17 cellular contexts compared by ENCODE assay signal in genomic region chr6:158778005-158778527, GRCh38. TPM values are rescaled to one million over a fixed set of nuclear protein-coding genes. Genes with fewer than 3 reads are reported as not detected.
DNase-seq lines count a peak whose midpoint lies in the region; ATAC-seq and TF ChIP-seq lines count a peak whose summit lies in the region.
"Had no signal": no experiment of that assay in that cellular context is flagged by ENCODE, and none has a peak within 500 bp of the region (broad histone marks: within the 10 kb centered on the region; RNA-seq: fewer than 3 reads in every experiment).

No MANE protein-coding gene starts in this region.

- H4K20me1 ChIP-seq in HCT116 (ENCODE audit: insufficient read depth) (peaks cover 61% of the 10 kb centered on the region; the same call in 1 of the 2 replicates), hepatocyte (ENCODE audit: insufficient read depth, poor library complexity, severe bottlenecking) (peaks cover 27% of the 10 kb centered on the region)

- peaks cover 26% of the 10 kb centered on the region for H3K36me3 Mint-ChIP-seq in activated naive CD4-positive, alpha-beta T cell treated with anti-CD3 and anti-CD28 coated beads, Interleukin-2, amount 50 U/mL, for 24 hours
- H3K36me3 Mint-ChIP-seq in stimulated activated effector memory CD8-positive, alpha-beta T cell treated with anti-CD3 and anti-CD28 coated beads, Interleukin-12 subunit alpha, Interleukin-12 subunit beta, amount 100 ng/mL, for 72 hours: peaks cover 100% of the 10 kb centered on the region

- H3K27me3 Mint-ChIP-seq in activated naive CD4-positive, alpha-beta T cell treated with anti-CD3 and anti-CD28 coated beads, Interleukin-2, amount 50 U/mL, for 24 hours: no peaks in the 10 kb centered on the region

- POLR2A ChIA-PET in HCT116 (lab: Charles Lee): no interaction called here

- H3K9me3 ChIP-seq in HCT116 (ENCODE audit: control insufficient read depth in 1 of 2, insufficient read depth in 1 of 2, low read depth in 1 of 2, low read length in 2 of 2): no peaks in the 10 kb centered on the region
- no peaks in the 10 kb centered on the region for H3K9me3 ChIP-seq in hepatocyte (ENCODE audit: low read depth)

- peak overlapping the region; percentile 30 for H3K27ac Mint-ChIP-seq in activated naive CD4-positive, alpha-beta T cell treated with anti-CD3 and anti-CD28 coated beads, Interleukin-2, amount 50 U/mL, for 24 hours
- peak overlapping the region; percentile 66 for H3K27ac Mint-ChIP-seq in stimulated activated effector memory CD8-positive, alpha-beta T cell treated with anti-CD3 and anti-CD28 coated beads, Interleukin-12 subunit alpha, Interleukin-12 subunit beta, amount 100 ng/mL, for 72 hours

- H3K4me2 ChIP-seq in HCT116 (ENCODE audit: low read length) (no peak overlapping the region), hepatocyte (no peak overlapping the region)

- H3K4me3 ChIP-seq in HCT116 (replicated peaks in 1 of 2; ENCODE audit: low read depth in 1 of 2, low read length in 2 of 2) (no peak overlapping the region), hepatocyte (no peak overlapping the region)

- DNase-seq in activated naive CD4-positive, alpha-beta T cell treated with Interleukin-2 at 50 U/mL for 16 hours: no peak
- no peak for DNase-seq in HCT116 (ENCODE audit: low read depth, low spot score)
- no peak for DNase-seq in hepatocyte (ENCODE audit: low spot score)
- no peak for DNase-seq in stimulated activated effector memory CD8-positive, alpha-beta T cell treated with anti-CD3 and anti-CD28 coated beads, Interleukin-12 subunit alpha, Interleukin-12 subunit beta, amount 100 ng/mL, for 72 hours (ENCODE audit: low spot score in 2 of 2)
- no peak for DNase-seq in T-helper 9 cell
- DNase-seq: GDM1, H7, NCI-H1436 treated with DMSO at 0.1 percent for 48 hours, NCI-H526, RPMI8226, T1000 had no signal

- 94% methylated on average over 6 of the region's 6 CpGs for WGBS in hepatocyte (ENCODE audit: low lambda C conversion rate, missing lambda C conversion rate)

- H3K4me3 Mint-ChIP-seq in activated naive CD4-positive, alpha-beta T cell treated with anti-CD3 and anti-CD28 coated beads, Interleukin-2, amount 50 U/mL, for 24 hours: no peak overlapping the region
- no peak overlapping the region for H3K4me3 Mint-ChIP-seq in stimulated activated effector memory CD8-positive, alpha-beta T cell treated with anti-CD3 and anti-CD28 coated beads, Interleukin-12 subunit alpha, Interleukin-12 subunit beta, amount 100 ng/mL, for 72 hours

- H3K9ac ChIP-seq in HCT116 (ENCODE audit: low read length): no peak overlapping the region

- peaks cover 47 to 98% of the 10 kb centered on the region in 2 experiments for H3K4me1 ChIP-seq in HCT116 (ENCODE audit: control insufficient read depth in 1 of 2, insufficient read depth in 2 of 2, low read length in 2 of 2)
- H3K4me1 ChIP-seq in hepatocyte (ENCODE audit: insufficient read depth): peaks cover 27% of the 10 kb centered on the region

- H3K4me1 Mint-ChIP-seq in activated naive CD4-positive, alpha-beta T cell treated with anti-CD3 and anti-CD28 coated beads, Interleukin-2, amount 50 U/mL, for 24 hours: peaks cover 35% of the 10 kb centered on the region
- H3K4me1 Mint-ChIP-seq in stimulated activated effector memory CD8-positive, alpha-beta T cell treated with anti-CD3 and anti-CD28 coated beads, Interleukin-12 subunit alpha, Interleukin-12 subunit beta, amount 100 ng/mL, for 72 hours: peaks cover 58% of the 10 kb centered on the region

- TF ChIP-seq CTCF in HCT116 (IDR thresholded peaks at IDR 0.05 in 2 of 3, conservative IDR thresholded peaks at IDR 0.05 in 1 of 3; ENCODE audit: borderline replicate concordance in 1 of 3, insufficient read depth in 1 of 3, low read depth in 2 of 3, low read length in 2 of 3) (no peak), hepatocyte (IDR thresholded peaks at IDR 0.05; ENCODE audit: poor library complexity) (no peak)

- H3K36me3 ChIP-seq in HCT116 (ENCODE audit: control insufficient read depth in 1 of 2, insufficient read depth in 2 of 2, low read length in 2 of 2): peaks cover 59 to 95% of the 10 kb centered on the region in 2 experiments
- H3K36me3 ChIP-seq in hepatocyte (replicated peaks; ENCODE audit: insufficient read depth, low read depth): peaks cover 13% of the 10 kb centered on the region

- H2AFZ ChIP-seq in HCT116 (ENCODE audit: low read depth, low read length, poor library complexity, severe bottlenecking): no peak overlapping the region
- H2AFZ ChIP-seq in hepatocyte: no peak overlapping the region

- intact Hi-C loops in HCT116 (cut with micrococcal nuclease): no loop called here

- peaks cover 100% of the 10 kb centered on the region for H3K79me2 ChIP-seq in HCT116 (ENCODE audit: insufficient read depth, low read length)
- peaks cover 93% of the 10 kb centered on the region for H3K79me2 ChIP-seq in hepatocyte

- TF ChIP-seq POLR2A in HCT116 (IDR thresholded peaks at IDR 0.05; ENCODE audit: borderline replicate concordance, extremely low read depth, insufficient read depth, insufficient read length): no peak

- H3K27me3 ChIP-seq in HCT116 (ENCODE audit: insufficient read depth, low read length): no peaks in the 10 kb centered on the region
- no peaks in the 10 kb centered on the region for H3K27me3 ChIP-seq in hepatocyte

- RAD21 ChIA-PET in HCT116 (lab: Charles Lee; ENCODE audit: low non-redundant PET in 1 of 2, low total read pairs in 2 of 2, uncharacterized antibody in 2 of 2, unreplicated experiment in 2 of 2): no interaction called here

- ATAC-seq in HCT116 (0 out of 2 replicates have a peak, but pooled peaks have one; percentile 13), GM21447 (IDR thresholded peaks at IDR 0.05; ENCODE audit: unreplicated experiment) (no peak), HG03139 (IDR thresholded peaks at IDR 0.05; ENCODE audit: unreplicated experiment) (no peak)
- no peak for ATAC-seq in stimulated activated effector memory CD8-positive, alpha-beta T cell treated with anti-CD3 and anti-CD28 coated beads, Interleukin-12 subunit alpha, Interleukin-12 subunit beta, amount 100 ng/mL, for 72 hours
- ATAC-seq: right cardiac atrium, SK-N-SH treated with all-trans-retinoic acid at 6 μM for 48 hours had no signal

- no peaks in the 10 kb centered on the region for H3K9me3 Mint-ChIP-seq in activated naive CD4-positive, alpha-beta T cell treated with anti-CD3 and anti-CD28 coated beads, Interleukin-2, amount 50 U/mL, for 24 hours
- no peaks in the 10 kb centered on the region for H3K9me3 Mint-ChIP-seq in stimulated activated effector memory CD8-positive, alpha-beta T cell treated with anti-CD3 and anti-CD28 coated beads, Interleukin-12 subunit alpha, Interleukin-12 subunit beta, amount 100 ng/mL, for 72 hours

- CTCF ChIA-PET in HCT116 (lab: Charles Lee): interaction anchor here (1.8 kb wide), 1 partner anchor 15 kb away, joined by 6 read pairs; no protein-coding TSS in a partner anchor

- no peak for TF ChIP-seq RAD21 in HCT116 (IDR thresholded peaks at IDR 0.05; ENCODE audit: low read depth)

- peak overlapping the region; percentile 28; the same call in 1 of the 2 replicates for H3K27ac ChIP-seq in HCT116 (ENCODE audit: low read depth, low read length)
- peak overlapping the region; percentile 39 for H3K27ac ChIP-seq in hepatocyte
- H3K27ac ChIP-seq: C4-2B had no signal

- no peaks in the 10 kb centered on the region for H3K9me2 ChIP-seq in HCT116 (ENCODE audit: insufficient read depth)
- no peaks in the 10 kb centered on the region for H3K9me2 ChIP-seq in hepatocyte (replicated peaks; ENCODE audit: insufficient read depth)

- no TSS peak for BruUV-seq in HCT116 (replicated peaks; lab: Mats Ljungman, UMichigan)

TF ChIP-seq in HCT116, 20 proteins besides CTCF, POLR2A, EP300 and RAD21:
- TF ChIP-seq FOSL1 (IDR thresholded peaks at IDR 0.05; ENCODE audit: low read depth) (no peak), REST (IDR thresholded peaks at IDR 0.05; ENCODE audit: low read depth) (no peak), TCF7L2 (IDR thresholded peaks at IDR 0.05; ENCODE audit: borderline replicate concordance, extremely low read depth, insufficient read depth, insufficient read length) (no peak), ATF3 (IDR thresholded peaks at IDR 0.05) (no peak), ELF1 (IDR thresholded peaks at IDR 0.05; ENCODE audit: borderline replicate concordance, low read depth) (no peak), EGR1 (IDR thresholded peaks at IDR 0.05; ENCODE audit: low read depth) (no peak), CBX3 (IDR thresholded peaks at IDR 0.05; ENCODE audit: low read depth) (no peak), YY1 (IDR thresholded peaks at IDR 0.05; ENCODE audit: extremely low read depth, insufficient replicate concordance, low read depth, low read length) (no peak), EZH2phosphoT487 (IDR thresholded peaks at IDR 0.05; ENCODE audit: borderline replicate concordance) (no peak)

RNA-seq across cellular contexts. Expression of gene EZR, which starts 41.1 kb away (rescaled TPM):
- total RNA-seq in HCT116 (2021; ENCODE audit: unreplicated experiment) (1,402 TPM), hepatocyte (395 and 399 TPM in 2 replicates)
- polyA plus RNA-seq in HCT116 (2012): 1,219 and 1,280 TPM in 2 replicates
- 616 and 623 TPM in 2 replicates for polyA plus RNA-seq in hepatocyte
